In the genomic region with DNA sequence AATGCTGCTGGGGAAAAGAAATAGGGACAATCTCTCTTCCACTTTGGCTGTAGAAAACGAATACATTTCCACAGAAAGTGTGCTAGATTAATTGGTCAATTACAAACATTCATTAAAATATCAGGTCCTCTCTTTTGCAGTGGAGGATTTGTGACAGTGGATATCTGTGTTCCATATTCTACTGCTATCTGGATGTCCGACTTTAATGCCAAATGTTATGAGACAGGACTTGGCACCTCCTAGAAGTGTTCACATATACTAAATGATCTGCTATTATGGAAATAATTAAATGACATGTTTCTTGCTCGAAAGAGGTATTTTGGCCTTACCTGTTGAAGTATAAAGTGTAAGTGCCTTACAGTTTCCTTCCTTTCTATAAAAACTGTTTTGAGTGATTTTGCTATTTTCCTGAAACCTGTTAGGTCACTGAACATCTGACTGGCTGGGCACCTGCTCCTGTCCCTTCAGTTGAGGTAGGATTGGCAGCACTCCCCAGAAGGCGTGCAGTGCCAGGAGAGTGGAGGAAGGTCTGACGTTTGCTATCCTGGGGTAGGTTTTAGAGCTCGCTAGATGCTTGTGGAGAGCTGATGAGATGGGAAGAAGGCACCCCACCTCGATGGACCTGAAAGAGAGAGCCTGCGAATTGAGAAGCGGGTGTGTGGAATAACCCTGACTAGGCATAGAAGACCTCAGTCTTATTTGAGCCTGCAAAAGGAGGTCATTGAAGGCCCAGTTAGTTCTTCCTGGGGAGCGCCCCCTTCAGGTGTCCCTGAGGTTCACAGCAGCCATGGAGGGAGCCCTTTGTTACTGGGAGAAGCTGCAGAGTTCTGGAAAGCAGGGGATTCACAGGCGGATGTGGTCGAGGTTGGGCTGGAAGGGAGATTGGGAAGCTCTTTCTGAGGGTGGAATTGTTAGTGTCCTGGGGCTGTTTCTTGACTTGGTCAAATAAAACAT, we compare ENCODE assay signal across 8 cellular contexts.
DNase-seq lines count a peak whose midpoint lies in the region; ATAC-seq and TF ChIP-seq lines count a peak whose summit lies in the region.

No MANE protein-coding gene starts in this region.

- H3K27ac Mint-ChIP-seq in activated naive CD4-positive, alpha-beta T cell treated with anti-CD3 and anti-CD28 coated beads, Interleukin-2, amount 10 ng/mL, durations not matched to agents 7 days and 5 days: peak overlapping the region; percentile 99

- no peak for ATAC-seq in esophagus mucosa

- peaks cover 25% of the 10 kb centered on the region for H3K9me3 Mint-ChIP-seq in activated naive CD4-positive, alpha-beta T cell treated with anti-CD3 and anti-CD28 coated beads, Interleukin-2, amount 10 ng/mL, durations not matched to agents 7 days and 5 days

- no peaks in the 10 kb centered on the region for H3K27me3 Mint-ChIP-seq in activated naive CD4-positive, alpha-beta T cell treated with anti-CD3 and anti-CD28 coated beads, Interleukin-2, amount 10 ng/mL, durations not matched to agents 7 days and 5 days

- H3K9me3 ChIP-seq in WERI-Rb-1 (ENCODE audit: severe bottlenecking): no peaks in the 10 kb centered on the region

- TF ChIP-seq CTCF in WERI-Rb-1 (IDR thresholded peaks at IDR 0.05; ENCODE audit: low read depth, low read length) (peak; percentile 45; the same call in 1 of the 2 replicates), foreskin fibroblast (IDR thresholded peaks at IDR 0.05; ENCODE audit: low read depth, low read length) (peak; percentile 22)

- H3K4me3 ChIP-seq in WERI-Rb-1 (ENCODE audit: low read depth, low read length): peak overlapping the region; percentile 82
- peak overlapping the region; percentile 72 to 93 for H3K4me3 ChIP-seq in foreskin fibroblast (ENCODE audit: low read depth in 1 of 2, low read length in 2 of 2)
- H3K4me3 ChIP-seq in rectal smooth muscle tissue (ENCODE audit: low read length): peak overlapping the region; percentile 97

- H3K27ac ChIP-seq in WERI-Rb-1 (peak overlapping the region; percentile 86; the same call in 1 of the 2 replicates), rectal smooth muscle tissue (ENCODE audit: low read depth, low read length) (peak overlapping the region; percentile 95)

- H3K36me3 Mint-ChIP-seq in activated naive CD4-positive, alpha-beta T cell treated with anti-CD3 and anti-CD28 coated beads, Interleukin-2, amount 10 ng/mL, durations not matched to agents 7 days and 5 days: peaks cover 68% of the 10 kb centered on the region

- no peak overlapping the region for H3K9ac ChIP-seq in rectal smooth muscle tissue (ENCODE audit: low read length)

- no peaks in the 10 kb centered on the region for H3K27me3 ChIP-seq in WERI-Rb-1 (ENCODE audit: insufficient read depth, low read depth, severe bottlenecking)
- H3K27me3 ChIP-seq in rectal smooth muscle tissue (ENCODE audit: control insufficient read depth, insufficient read depth, low read length): no peaks in the 10 kb centered on the region

- peaks cover 6% of the 10 kb centered on the region; the same call in 1 of the 2 replicates for H3K36me3 ChIP-seq in WERI-Rb-1
- H3K36me3 ChIP-seq in rectal smooth muscle tissue (ENCODE audit: control insufficient read depth, insufficient read depth, low read length): peaks cover 2% of the 10 kb centered on the region

- peaks cover 46% of the 10 kb centered on the region for H3K4me1 Mint-ChIP-seq in activated naive CD4-positive, alpha-beta T cell treated with anti-CD3 and anti-CD28 coated beads, Interleukin-2, amount 10 ng/mL, durations not matched to agents 7 days and 5 days

- H3K4me3 Mint-ChIP-seq in activated naive CD4-positive, alpha-beta T cell treated with anti-CD3 and anti-CD28 coated beads, Interleukin-2, amount 10 ng/mL, durations not matched to agents 7 days and 5 days: peak overlapping the region; percentile 99

- DNase-seq in activated naive CD4-positive, alpha-beta T cell treated with anti-CD3 and anti-CD28 coated beads, Interleukin-2, amount 10 ng/mL, durations not matched to agents 7 days and 5 days: no peak
- no peak for DNase-seq in activated naive CD4-positive, alpha-beta T cell (lab: John Stamatoyannopoulos, UW)
- DNase-seq in WERI-Rb-1 (no peak), foreskin fibroblast (no peak), occipital lobe (lab: John Stamatoyannopoulos, UW) (no peak)
- no peak for DNase-seq in activated CD4-positive, CD25-positive, alpha-beta regulatory T cell (lab: John Stamatoyannopoulos, UW)

- peaks cover 5% of the 10 kb centered on the region for H3K4me1 ChIP-seq in rectal smooth muscle tissue (ENCODE audit: control insufficient read depth, insufficient read depth, low read length)

- CTCF ChIA-PET in activated naive CD4-positive, alpha-beta T cell treated with anti-CD3 and anti-CD28 coated beads, Interleukin-2, amount 10 ng/mL, durations not matched to agents 7 days and 5 days (lab: Charles Lee): interaction anchor here (0.7 to 1.2 kb wide), 5 partner anchors 8 to 203 kb away, joined by 3 to 4 read pairs (median 3); no protein-coding TSS in a partner anchor
